24 cellular contexts compared by ENCODE assay signal in the genomic region with DNA sequence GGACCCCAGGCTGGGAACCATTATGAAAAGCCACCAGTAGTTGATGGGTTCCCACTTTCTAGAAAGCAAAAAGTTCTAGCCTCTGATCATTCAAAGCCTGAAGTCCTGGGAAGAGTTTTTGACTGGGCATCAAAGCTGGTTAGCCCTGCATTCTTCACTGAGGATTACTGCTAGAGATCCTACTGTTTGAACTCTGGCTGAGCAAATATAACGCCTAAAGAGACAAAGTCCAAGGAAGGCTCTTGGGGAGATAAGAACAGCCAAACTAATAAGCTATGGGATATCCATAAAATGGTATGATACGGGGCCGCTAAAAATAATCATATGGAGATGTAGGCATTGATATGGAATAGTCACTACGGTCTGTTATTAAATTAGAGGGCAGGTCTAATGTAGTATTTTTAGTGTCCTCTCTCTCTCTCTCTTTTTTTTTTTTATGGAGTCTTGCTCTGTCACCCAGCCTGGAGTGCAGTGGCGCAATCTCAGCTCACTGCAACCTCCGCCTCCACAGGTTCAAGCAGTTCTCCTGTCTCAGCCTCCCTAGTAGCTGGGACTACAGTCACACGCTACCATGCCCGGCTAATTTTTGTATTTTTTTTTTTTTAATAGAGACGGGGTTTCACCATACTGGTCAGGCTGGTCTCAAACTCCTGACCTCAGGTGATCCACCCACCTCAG. TPM values are rescaled to one million over a fixed set of nuclear protein-coding genes. Genes with fewer than 3 reads are reported as not detected.
DNase-seq lines count a peak whose midpoint lies in the region; ATAC-seq, FAIRE-seq and TF ChIP-seq lines count a peak whose summit lies in the region.
"Had no signal": no experiment of that assay in that cellular context is flagged by ENCODE, and none has a peak within 500 bp of the region (broad histone marks: within the 10 kb centered on the region; RNA-seq: fewer than 3 reads in every experiment).

No MANE protein-coding gene starts in this region.

- no peaks in the 10 kb centered on the region for H3K9me3 ChIP-seq in T-helper 17 cell (ENCODE audit: control insufficient read depth, low read length, poor library complexity, severe bottlenecking)
- H3K9me3 ChIP-seq in HepG2 (ENCODE audit: low read length) = no peaks in the 10 kb centered on the region
- H3K9me3 ChIP-seq in neutrophil = no peaks in the 10 kb centered on the region

- H3K4me1 ChIP-seq in HepG2 (ENCODE audit: insufficient read depth, low read length) (peaks cover 63% of the 10 kb centered on the region), neutrophil (ENCODE audit: control insufficient read depth in 1 of 2, insufficient read depth in 1 of 2, low read depth in 1 of 2, low read length in 1 of 2) (peaks cover 29 to 30% of the 10 kb centered on the region in 2 experiments)

- WGBS in HepG2 (ENCODE audit: low lambda C conversion rate) = 9% methylated on average over 9 of the region's 9 CpGs

- peak overlapping the region; percentile 77 for H3K4me2 ChIP-seq in HepG2 (ENCODE audit: low read depth, low read length)

- no peaks in the 10 kb centered on the region for H3K27me3 Mint-ChIP-seq in T-helper 17 cell
- H3K27me3 Mint-ChIP-seq: B cell; CD4-positive, CD25-positive, alpha-beta regulatory T cell had no signal

- no peaks in the 10 kb centered on the region for H3K36me3 Mint-ChIP-seq in T-helper 17 cell (ENCODE audit: low read depth)

- intact Hi-C loops in HepG2 (cut with micrococcal nuclease; ENCODE audit: unreplicated experiment) = loop anchor here (1.0 kb wide), 4 partner anchors 11 to 46 kb away; no protein-coding TSS in a partner anchor

- no TSS peak for BruUV-seq in HepG2 (replicated peaks; lab: Mats Ljungman, UMichigan)

- POLR2A ChIA-PET in HepG2 (lab: Yijun Ruan, JAX) = interaction anchor here (0.7 to 2.6 kb wide), 10 partner anchors 10 to 47 kb away, joined by 3 to 45 read pairs (median 5); no protein-coding TSS in a partner anchor

- peak; percentile 54 for DNase-seq in DMS53 (lab: John Stamatoyannopoulos, UW)
- no peak for DNase-seq in T-helper 17 cell
- peak; percentile 97 for DNase-seq in HepG2 (ENCODE audit: low spot score)
- no peak for DNase-seq in HTR-8/SVneo (ENCODE audit: insufficient read length, low spot score)
- DNase-seq in KG1 (lab: John Stamatoyannopoulos, UW) = no peak
- no peak for DNase-seq in activated gamma-delta T cell treated with Interleukin-2 at 50 U/mL for 16 hours
- DNase-seq: CD4-positive, CD25-positive, alpha-beta regulatory T cell; DND-41; NCI-H1092; NCI-H1436; NCI-H2029; NCI-H2227 treated with DMSO at 0.1 percent for 48 hours; NCI-H510A; NCI-H748 treated with DMSO at 0.1 percent for 48 hours; NK-92 treated with Interleukin-12 subunit alpha and Interleukin-12 subunit beta, amount 100 ng/mL, for 24 hours; SHP77 treated with DMSO at 0.1 percent for 48 hours had no signal

- no peaks in the 10 kb centered on the region for H4K20me1 ChIP-seq in HepG2 (ENCODE audit: insufficient read depth, low read length)

- TF ChIP-seq POLR2A in HepG2 (IDR thresholded peaks at IDR 0.05; ENCODE audit: insufficient read depth in 1 of 2, low read depth in 2 of 2, low read length in 2 of 2) = no peak

- ATAC-seq in T-helper 17 cell (no peak), HepG2 (peak; percentile 96), HG03442 (IDR thresholded peaks at IDR 0.05; ENCODE audit: unreplicated experiment) (no peak)
- ATAC-seq: GM12878 had no signal

- CTCF ChIA-PET in HepG2 (lab: Yijun Ruan, JAX; ENCODE audit: low intra/inter-chr PET ratio, low total read pairs) = interaction anchor here (1.1 to 1.3 kb wide), 2 partner anchors 10 to 35 kb away, joined by 4 read pairs; a partner anchor contains a TSS

- TF ChIP-seq EP300 in HepG2 (IDR thresholded peaks at IDR 0.05; ENCODE audit: low read depth in 2 of 2, low read length in 2 of 2) (peak in 1 of 2 experiments; percentile 80; a peak in 2 of 4 replicates), HepG2 (CRISPR knock-in tag; IDR thresholded peaks at IDR 0.05; ENCODE audit: borderline replicate concordance) (peak; percentile 30; the same call in 1 of the 2 replicates)

- H3K27ac ChIP-seq in HepG2 (ENCODE audit: extremely low read length, insufficient read depth, low read length) (peak overlapping the region; percentile 85), neutrophil (peak overlapping the region; percentile 0)
- H3K27ac ChIP-seq: HL-60, RWPE1, SK-N-MC had no signal

- FAIRE-seq in HepG2 (lab: Jason Lieb, UNC) (peak; percentile 97), HTR-8/SVneo (lab: Jason Lieb, UNC) (no peak)
- FAIRE-seq: GM12878, H54 had no signal

- peak overlapping the region; percentile 9; the same call in 1 of the 2 replicates for H3K9ac ChIP-seq in HepG2 (ENCODE audit: insufficient read depth, low read depth, low read length)

- H3K4me1 Mint-ChIP-seq in T-helper 17 cell = peaks cover 9% of the 10 kb centered on the region
- H3K4me1 Mint-ChIP-seq: CD4-positive, CD25-positive, alpha-beta regulatory T cell had no signal

- H3K36me3 ChIP-seq in HepG2 (replicated peaks in 1 of 2; ENCODE audit: control insufficient read depth in 1 of 2, insufficient read depth in 2 of 2, low read length in 2 of 2) (peaks cover 4 to 9% of the 10 kb centered on the region in 2 experiments; a peak in 2 of 5 replicates), neutrophil (peaks cover 71% of the 10 kb centered on the region)

- peak overlapping the region; percentile 82 for H3K27ac Mint-ChIP-seq in T-helper 17 cell
- H3K27ac Mint-ChIP-seq: B cell had no signal

- peak overlapping the region in 1 of 3 experiments; percentile 3; a peak in 2 of 6 replicates for H3K4me3 ChIP-seq in HepG2 (replicated peaks in 1 of 3; ENCODE audit: insufficient read depth in 1 of 3, low read depth in 2 of 3, low read length in 3 of 3)
- no peak overlapping the region for H3K4me3 ChIP-seq in neutrophil (ENCODE audit: low read depth in 1 of 2, low read length in 1 of 2)
- H3K4me3 ChIP-seq: GM12878, SK-N-MC had no signal

- H2AFZ ChIP-seq in HepG2 (ENCODE audit: low read length) = no peak overlapping the region

- TF ChIP-seq CTCF in HepG2 (CRISPR knock-in tag; IDR thresholded peaks at IDR 0.05) (no peak), neutrophil (IDR thresholded peaks at IDR 0.05) (no peak)

- no peak for TF ChIP-seq RAD21 in HepG2 (CRISPR knock-in tag; IDR thresholded peaks at IDR 0.05)

- H3K27me3 ChIP-seq in HepG2 (ENCODE audit: control insufficient read depth in 1 of 2, insufficient read depth in 2 of 2, low read length in 2 of 2) = no peaks in the 10 kb centered on the region
- H3K27me3 ChIP-seq in neutrophil = no peaks in the 10 kb centered on the region

- H3K4me3 Mint-ChIP-seq in T-helper 17 cell = no peak overlapping the region
- H3K4me3 Mint-ChIP-seq: B cell; CD4-positive, CD25-positive, alpha-beta regulatory T cell had no signal

- no peaks in the 10 kb centered on the region for H3K79me2 ChIP-seq in HepG2 (ENCODE audit: insufficient read depth, low read length)

- in situ Hi-C loops in HepG2 (cut with HindIII; ENCODE audit: extremely low pct_ligation_motif_present, low pct_unique_long_range_greater_than_20kb) = no loop called here

RNA-seq across cellular contexts. Expression of a gene that starts 35.5 kb away (rescaled TPM):
- total RNA-seq in T-helper 17 cell (10 to 100 TPM; 26.5 to 30.6 TPM), HepG2 (2016; rRNA removed; fragmentation: Illumina TruSeq; extraction: Trizol) (7.3 and 11.2 TPM in 2 replicates)
- 8.1 and 9.0 TPM in 2 replicates for total RNA-seq in HepG2 (2016; cell fraction: cytosol; rRNA removed; fragmentation: Illumina TruSeq; extraction: Trizol; ENCODE audit: low read depth)
- 6.3 and 12.7 TPM in 2 replicates for total RNA-seq in HepG2 (2016; cell fraction: insoluble cytoplasmic fraction; rRNA removed; fragmentation: Illumina TruSeq; extraction: Trizol)
- 2.8 and 3.1 TPM in 2 replicates for total RNA-seq in HepG2 (2016; cell fraction: membrane; rRNA removed; fragmentation: Illumina TruSeq; extraction: Trizol)
- total RNA-seq in HepG2 (2016; cell fraction: nucleus; rRNA removed; fragmentation: Illumina TruSeq; extraction: Trizol) = 20.3 and 30.3 TPM in 2 replicates
- 6.0 and 6.6 TPM in 2 replicates for polyA plus RNA-seq in HepG2 (2011; rRNA removed)
- 2.7 and 3.6 TPM in 2 replicates for polyA plus RNA-seq in HepG2 (2011; cell fraction: cytosol; rRNA removed)
- polyA plus RNA-seq in HepG2 (2011; cell fraction: nucleus; rRNA removed) = 13.0 and 16.5 TPM in 2 replicates
- 4.8 and 5.2 TPM in 2 replicates for polyA plus RNA-seq in HepG2 (2012)
- polyA plus RNA-seq in HepG2 (2016; cell fraction: cytosol; fragmentation: Illumina TruSeq; extraction: Trizol; ENCODE audit: low read depth) = 0.16 and 0.22 TPM in 2 replicates
- polyA plus RNA-seq in HepG2 (2016; cell fraction: insoluble cytoplasmic fraction; fragmentation: Illumina TruSeq; extraction: Trizol; ENCODE audit: low read depth) = 3.0 and 3.1 TPM in 2 replicates
- polyA plus RNA-seq in HepG2 (2016; cell fraction: membrane; fragmentation: Illumina TruSeq; extraction: Trizol; ENCODE audit: low read depth) = 0.32 and 0.63 TPM in 2 replicates
- 13.8 and 13.9 TPM in 2 replicates for polyA plus RNA-seq in HepG2 (2016; cell fraction: nucleus; fragmentation: Illumina TruSeq; extraction: Trizol; ENCODE audit: insufficient read depth, low read depth)
- 0.37 and 27.7 TPM in 2 replicates for polyA minus RNA-seq in HepG2 (2011; rRNA and poly(A)+ RNA removed; ENCODE audit: low replicate concordance)
- polyA minus RNA-seq in HepG2 (2011; cell fraction: cytosol; rRNA and poly(A)+ RNA removed) = 6.3 and 6.7 TPM in 2 replicates
- polyA minus RNA-seq in HepG2 (2011; cell fraction: nucleus; rRNA and poly(A)+ RNA removed) = 59.7 and 63.2 TPM in 2 replicates

Comparison
In these comparisons a context has a peak if more than half of its experiments do, and no peak if none do; other contexts are left out.
1. DNase-seq: peak in DMS53 (single experiment) and HepG2 (single experiment); none in T-helper 17 cell (0 of 3), HTR-8/SVneo (single experiment), KG1 (single experiment) and activated gamma-delta T cell treated with Interleukin-2 at 50 U/mL for 16 hours (single experiment).